8 cellular contexts compared by ENCODE assay signal in the genomic region with DNA sequence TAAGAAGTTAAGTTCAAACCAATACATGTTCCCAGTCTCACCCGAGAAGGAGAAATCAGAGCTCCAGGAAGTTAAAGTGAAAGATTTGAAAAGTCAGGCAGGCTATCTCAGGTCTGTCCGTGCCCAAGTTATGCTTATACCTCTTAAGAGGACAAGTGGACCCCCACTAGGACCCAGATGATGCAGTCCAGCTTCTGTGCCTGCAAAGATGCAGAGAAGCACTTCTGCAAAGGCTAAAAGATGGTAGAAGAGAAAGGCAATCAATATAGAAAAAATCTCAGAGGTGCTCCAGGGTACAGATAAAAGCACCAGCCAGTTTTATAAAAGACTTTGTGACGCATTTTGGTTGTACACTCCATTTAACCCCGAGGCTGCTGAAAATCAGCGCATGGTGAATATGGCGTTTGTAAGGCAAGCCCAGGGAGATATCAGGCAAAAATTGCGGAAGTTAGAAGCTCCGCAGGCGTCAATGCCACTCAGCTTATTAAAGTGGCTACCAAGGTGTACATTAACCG.
DNase-seq lines count a peak whose midpoint lies in the region; ATAC-seq, FAIRE-seq and TF ChIP-seq lines count a peak whose summit lies in the region.

No MANE protein-coding gene starts in this region.

- H3K79me2 ChIP-seq in DOHH2 (ENCODE audit: control insufficient read depth, low read length) = no peaks in the 10 kb centered on the region

- DNase-seq in amniotic epithelial cell (ENCODE audit: low read depth) (peak; percentile 44), inferior parietal cortex (ENCODE audit: extremely low spot score) (peak; percentile 63), RCC 7860 (ENCODE audit: low spot score) (no peak), SKM-1 treated with dmso at 0.1 percent for 144 hours (lab: John Stamatoyannopoulos, UW; ENCODE audit: unreplicated experiment) (no peak), erythroblast (lab: John Stamatoyannopoulos, UW) (no peak)

- no peaks in the 10 kb centered on the region for H3F3A ChIP-seq in DOHH2 (ENCODE audit: control insufficient read depth, insufficient read depth)

- H3K4me1 ChIP-seq in DOHH2 (ENCODE audit: control insufficient read depth, low read length) (peaks cover 57% of the 10 kb centered on the region), stomach smooth muscle (ENCODE audit: control insufficient read depth, insufficient read depth, low read length) (peaks cover 9% of the 10 kb centered on the region)

- FAIRE-seq in RCC 7860 (lab: Jason Lieb, UNC) = no peak

- H3K9ac ChIP-seq in stomach smooth muscle (ENCODE audit: low read length in 2 of 2) = peak overlapping the region; percentile 17 to 66

- no peak for TF ChIP-seq CTCF in DOHH2 (IDR thresholded peaks at IDR 0.05; ENCODE audit: low read depth, low read length, poor library complexity, severe bottlenecking)

- peak; percentile 63 for ATAC-seq in HG02678 (IDR thresholded peaks at IDR 0.05; ENCODE audit: unreplicated experiment)

- peak overlapping the region; percentile 42 for H3K27ac ChIP-seq in DOHH2 (ENCODE audit: low read depth, low read length)
- H3K27ac ChIP-seq in stomach smooth muscle (ENCODE audit: low read length) = no peak overlapping the region

- no peaks in the 10 kb centered on the region for H3K9me2 ChIP-seq in DOHH2 (replicated peaks; ENCODE audit: control insufficient read depth, low read length)

- H3K4me3 ChIP-seq in DOHH2 (ENCODE audit: low read length) = peak overlapping the region; percentile 61
- peak overlapping the region; percentile 61 to 74 for H3K4me3 ChIP-seq in stomach smooth muscle (ENCODE audit: low read length in 2 of 2)

- no peak for TF ChIP-seq POLR2A in erythroblast (IDR thresholded peaks at IDR 0.05; ENCODE audit: low read length)

- no peaks in the 10 kb centered on the region for H3K27me3 ChIP-seq in DOHH2 (ENCODE audit: control insufficient read depth, low read length)
- no peaks in the 10 kb centered on the region for H3K27me3 ChIP-seq in stomach smooth muscle (ENCODE audit: control insufficient read depth in 1 of 2, insufficient read depth in 2 of 2, low read length in 2 of 2)

- H3K9me3 ChIP-seq in DOHH2 (ENCODE audit: control insufficient read depth, insufficient read depth, low read length) (no peaks in the 10 kb centered on the region), stomach smooth muscle (ENCODE audit: control insufficient read depth in 2 of 2, low read length in 2 of 2) (no peaks in the 10 kb centered on the region)

- H3K4me2 ChIP-seq in DOHH2 (ENCODE audit: low read length) = peak overlapping the region; percentile 74

- H3K36me3 ChIP-seq in DOHH2 (ENCODE audit: control insufficient read depth, low read length) (peaks cover 7% of the 10 kb centered on the region), stomach smooth muscle (ENCODE audit: control insufficient read depth in 2 of 2, insufficient read depth in 2 of 2, low read length in 2 of 2) (no peaks in the 10 kb centered on the region)

- H4K20me1 ChIP-seq in DOHH2 (ENCODE audit: control insufficient read depth, insufficient read depth, low read depth, low read length) = no peaks in the 10 kb centered on the region

Comparison
In these comparisons a context has a peak if more than half of its experiments do, and no peak if none do; other contexts are left out.
1. DNase-seq: peak in amniotic epithelial cell (single experiment) and inferior parietal cortex (single experiment); none in RCC 7860 (single experiment), SKM-1 treated with dmso at 0.1 percent for 144 hours (single experiment) and erythroblast (0 of 2).